8 cellular contexts compared by ENCODE assay signal in the genomic region with DNA sequence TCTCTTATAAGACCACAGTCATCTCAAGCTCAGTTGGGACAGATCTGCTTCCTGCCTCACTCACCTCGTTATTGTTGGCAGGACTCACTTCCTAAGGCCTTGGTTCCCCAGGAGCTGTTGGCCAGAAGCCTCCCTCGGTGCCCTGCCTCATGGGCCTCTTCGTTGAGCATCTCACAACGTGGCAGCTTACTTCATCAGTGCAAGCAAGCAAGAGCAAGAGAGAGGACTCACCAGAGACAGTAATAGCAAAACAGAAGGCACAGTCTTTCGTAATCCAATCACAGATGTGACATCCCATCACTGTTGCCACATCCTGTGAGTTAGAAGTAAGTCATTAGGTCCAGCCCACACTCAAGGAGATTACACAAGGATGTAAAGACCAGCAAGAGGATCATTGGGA. TPM values are rescaled to one million over a fixed set of nuclear protein-coding genes. Genes with fewer than 3 reads are reported as not detected.
DNase-seq lines count a peak whose midpoint lies in the region; ATAC-seq and TF ChIP-seq lines count a peak whose summit lies in the region.

No MANE protein-coding gene starts in this region.

- H3K9me3 Mint-ChIP-seq in activated T-cell treated with anti-CD3 and anti-CD28 coated beads, Interleukin-2, amount 50 U/mL, for 4 hours: no peaks in the 10 kb centered on the region

- H3K4me1 ChIP-seq in gastroesophageal sphincter: peaks cover 21 to 77% (median 37%) of the 10 kb centered on the region in 3 donors

- no peaks in the 10 kb centered on the region for H3K36me3 ChIP-seq in gastroesophageal sphincter

- TF ChIP-seq CTCF in gastroesophageal sphincter (IDR thresholded peaks at IDR 0.05): no peak

- H3K4me3 ChIP-seq in gastroesophageal sphincter: no peak overlapping the region

- no peak for TF ChIP-seq POLR2A in gastroesophageal sphincter (IDR thresholded peaks at IDR 0.05)

- H3K9me3 ChIP-seq in gastroesophageal sphincter: no peaks in the 10 kb centered on the region

- WGBS in gastroesophageal sphincter (ENCODE audit: low coverage in 1 of 2), 2 donors: 30 to 73% methylated on average over 2 to 4 of the region's 5 CpGs

- no peaks in the 10 kb centered on the region for H3K27me3 ChIP-seq in gastroesophageal sphincter

- ATAC-seq in activated T-cell treated with anti-CD3 and anti-CD28 coated beads, Interleukin-2, amount 50 U/mL, for 4 hours: peak; percentile 49 to 51
- peak; percentile 50 for ATAC-seq in gastroesophageal sphincter

- no peak for TF ChIP-seq EP300 in gastroesophageal sphincter (IDR thresholded peaks at IDR 0.05)

- peaks cover 51% of the 10 kb centered on the region for H3K4me1 Mint-ChIP-seq in activated T-cell treated with anti-CD3 and anti-CD28 coated beads, Interleukin-2, amount 50 U/mL, for 4 hours (ENCODE audit: low read depth)

- no peaks in the 10 kb centered on the region for H3K36me3 Mint-ChIP-seq in activated T-cell treated with anti-CD3 and anti-CD28 coated beads, Interleukin-2, amount 50 U/mL, for 4 hours (ENCODE audit: insufficient read depth)

- H3K4me3 Mint-ChIP-seq in activated T-cell treated with anti-CD3 and anti-CD28 coated beads, Interleukin-2, amount 50 U/mL, for 4 hours: peak overlapping the region; percentile 55

- no peaks in the 10 kb centered on the region for H3K27me3 Mint-ChIP-seq in activated T-cell treated with anti-CD3 and anti-CD28 coated beads, Interleukin-2, amount 50 U/mL, for 4 hours (ENCODE audit: low read depth)

- peak overlapping the region in 3 of 4 donors; percentile 65 to 77 (median 73) for H3K27ac ChIP-seq in gastroesophageal sphincter

- DNase-seq in activated T-cell treated with anti-CD3 and anti-CD28 coated beads for 48 hours (ENCODE audit: low read depth) (peak; percentile 44), activated T-cell treated with anti-CD3 and anti-CD28 coated beads for 4 hours (no peak), SK-N-DZ (ENCODE audit: low spot score) (no peak), NCI-H1930 (lab: John Stamatoyannopoulos, UW) (no peak), NCI-H748 (lab: John Stamatoyannopoulos, UW; ENCODE audit: unreplicated experiment) (no peak)
- no peak for DNase-seq in activated T-cell treated with anti-CD3 and anti-CD28 coated beads, Interleukin-2, amount 50 U/mL, for 4 hours
- peak; percentile 41 to 44 for DNase-seq in stimulated activated CD4-positive, alpha-beta T cell treated with anti-CD3 and anti-CD28 coated beads, Interleukin-15, amount 100 ng/mL, for 48 hours (ENCODE audit: low read depth in 2 of 2)

RNA-seq across cellular contexts. Expression of a gene that starts 5.1 kb away (rescaled TPM):
- 10 to 100 TPM; 32.6 to 42.8 (median 36.5) TPM for total RNA-seq in activated T-cell treated with anti-CD3 and anti-CD28 coated beads, Interleukin-2, amount 50 U/mL, for 4 hours
- 10 to 100 TPM; 42.4 to 63.5 (median 51.0) TPM for total RNA-seq in gastroesophageal sphincter
- 7.1 TPM in 2 replicates for polyA plus RNA-seq in SK-N-DZ (2014; cell fraction: cytosol; rRNA removed)
- polyA plus RNA-seq in SK-N-DZ (2014; cell fraction: nucleus; rRNA removed): 12.0 and 32.5 TPM in 2 replicates

RNA-seq across cellular contexts. Expression of a gene that starts 27.3 kb away (rescaled TPM):
- 10 to 100 TPM; 29.3 to 31.1 (median 29.7) TPM for total RNA-seq in activated T-cell treated with anti-CD3 and anti-CD28 coated beads, Interleukin-2, amount 50 U/mL, for 4 hours
- total RNA-seq in gastroesophageal sphincter: 10 to 100 TPM; 13.6 to 21.8 (median 18.1) TPM
- polyA plus RNA-seq in SK-N-DZ (2014; cell fraction: cytosol; rRNA removed): 15.9 and 18.1 TPM in 2 replicates
- polyA plus RNA-seq in SK-N-DZ (2014; cell fraction: nucleus; rRNA removed): 10.0 and 10.9 TPM in 2 replicates

Comparison
In these comparisons a context has a peak if more than half of its experiments do, and no peak if none do; other contexts are left out.
1. DNase-seq: peak in activated T-cell treated with anti-CD3 and anti-CD28 coated beads for 48 hours (single experiment) and stimulated activated CD4-positive, alpha-beta T cell treated with anti-CD3 and anti-CD28 coated beads, Interleukin-15, amount 100 ng/mL, for 48 hours (2 of 2); none in activated T-cell treated with anti-CD3 and anti-CD28 coated beads for 4 hours (single experiment), activated T-cell treated with anti-CD3 and anti-CD28 coated beads, Interleukin-2, amount 50 U/mL, for 4 hours (single experiment), SK-N-DZ (single experiment), NCI-H1930 (0 of 2) and NCI-H748 (single experiment).